27 cellular contexts compared by ENCODE assay signal in the genomic region with DNA sequence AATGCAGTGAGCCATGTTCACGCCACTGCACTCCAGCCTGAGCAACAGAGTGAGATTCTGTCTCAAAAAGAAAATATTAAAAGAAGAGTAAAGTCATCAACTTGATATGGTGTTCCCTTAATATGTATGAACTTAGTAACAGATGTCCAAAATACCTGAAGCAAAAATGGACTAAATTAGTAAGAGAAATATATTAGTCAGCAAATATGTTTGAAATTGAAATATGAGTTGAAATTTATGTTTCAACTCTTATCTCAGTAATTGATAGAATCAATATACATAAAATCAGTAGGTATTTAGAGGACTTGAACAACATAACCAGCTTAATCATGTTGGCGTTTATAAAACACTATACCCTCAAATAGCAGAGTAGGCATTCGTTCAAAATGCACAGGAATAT.
"Had no signal": no experiment of that assay in that cellular context is flagged by ENCODE, and none has a peak within 500 bp of the region (broad histone marks: within the 10 kb centered on the region; RNA-seq: fewer than 3 reads in every experiment).

No MANE protein-coding gene starts in this region.

- H3K9me3 ChIP-seq: stomach, suprapubic skin, testis, thoracic aorta, thyroid gland, tibial artery, tibial nerve, transverse colon, upper lobe of left lung, upper lobe of right lung, uterus, vagina had no signal

- H3K4me3 ChIP-seq: stomach, suprapubic skin, testis, thoracic aorta, thyroid gland, tibial artery, tibial nerve, transverse colon, upper lobe of left lung, upper lobe of right lung, uterus, vagina had no signal

- H3K4me1 ChIP-seq: stomach, suprapubic skin, testis, thyroid gland, tibial artery, tibial nerve, transverse colon, upper lobe of left lung, upper lobe of right lung, uterus, vagina had no signal

- H3K27me3 ChIP-seq: stomach, suprapubic skin, testis, thyroid gland, tibial artery, tibial nerve, transverse colon, upper lobe of left lung, upper lobe of right lung, uterus, vagina had no signal

- H3K36me3 ChIP-seq: stomach, suprapubic skin, thoracic aorta, thyroid gland, tibial artery, tibial nerve, transverse colon, upper lobe of left lung, upper lobe of right lung, uterus, vagina had no signal

- DNase-seq: stimulated activated CD4-positive, alpha-beta T cell treated with anti-CD3 and anti-CD28 coated beads, Interleukin-2, amount 100 ng/mL, for 48 hours; stimulated activated CD4-positive, alpha-beta T cell treated with anti-CD3 and anti-CD28 coated beads, Interleukin-4, amount 100 ng/mL, for 1 hour; stimulated activated CD4-positive, alpha-beta T cell treated with anti-CD3 and anti-CD28 coated beads, Interleukin-4, amount 100 ng/mL, for 24 hours; stimulated activated CD4-positive, alpha-beta T cell treated with anti-CD3 and anti-CD28 coated beads, Interleukin-4, amount 100 ng/mL, for 4 hours; stimulated activated CD8-positive, alpha-beta memory T cell treated with anti-CD3 and anti-CD28 coated beads, Interleukin-4, amount 100 ng/mL, for 48 hours; stimulated activated naive B cell treated with anti-CD40 and anti-IgM and Interleukin-4, amounts not matched to agents 10 μg/mL and 1 μg/mL and 100 μg/mL, for 72 hours; stimulated activated naive CD4-positive, alpha-beta T cell; stimulated activated naive CD4-positive, alpha-beta T cell treated with Interleukin-2 at 50 U/mL for 16 hours; stimulated activated naive CD8-positive, alpha-beta T cell treated with anti-CD3 and anti-CD28 coated beads, Interleukin-15, amount 100 ng/mL, for 72 hours; stimulated activated naive CD8-positive, alpha-beta T cell treated with anti-CD3 and anti-CD28 coated beads, Interleukin-15, Interleukin-2, amounts not matched to agents 100 U/mL and 50 U/mL, for 24 hours; stomach; substantia nigra; testis; thyroid gland; tibial artery; transverse colon; trophoblast cell; upper lobe of left lung; upper lobe of right lung; uterus had no signal

- FAIRE-seq: urothelium cell line had no signal

- H3K27ac ChIP-seq: stomach, suprapubic skin, testis, thoracic aorta, thyroid gland, tibial artery, tibial nerve, transverse colon, upper lobe of left lung, upper lobe of right lung, uterus, vagina had no signal

- ATAC-seq: stimulated activated effector memory CD8-positive, alpha-beta T cell treated with anti-CD3 and anti-CD28 coated beads, Interleukin-12 subunit alpha, Interleukin-12 subunit beta, amount 100 ng/mL, for 72 hours; stimulated activated memory B cell treated with anti-CD40 and anti-IgM and Interleukin-4, amounts not matched to agents 10 μg/mL and 1 μg/mL and 100 μg/mL, for 72 hours; stimulated activated naive B cell treated with anti-CD40 and anti-IgM and Interleukin-4, amounts not matched to agents 10 μg/mL and 1 μg/mL and 100 μg/mL, for 72 hours; stimulated activated naive CD8-positive, alpha-beta T cell treated with anti-CD3 and anti-CD28 coated beads, Interleukin-15, amount 100 ng/mL, for 72 hours; stimulated activated naive CD8-positive, alpha-beta T cell treated with anti-CD3 and anti-CD28 coated beads, Interleukin-15, Interleukin-2, amounts not matched to agents 100 U/mL and 50 U/mL, for 24 hours; upper lobe of right lung had no signal
